Comparison of ENCODE assay signal across 33 cellular contexts in the genomic region with DNA sequence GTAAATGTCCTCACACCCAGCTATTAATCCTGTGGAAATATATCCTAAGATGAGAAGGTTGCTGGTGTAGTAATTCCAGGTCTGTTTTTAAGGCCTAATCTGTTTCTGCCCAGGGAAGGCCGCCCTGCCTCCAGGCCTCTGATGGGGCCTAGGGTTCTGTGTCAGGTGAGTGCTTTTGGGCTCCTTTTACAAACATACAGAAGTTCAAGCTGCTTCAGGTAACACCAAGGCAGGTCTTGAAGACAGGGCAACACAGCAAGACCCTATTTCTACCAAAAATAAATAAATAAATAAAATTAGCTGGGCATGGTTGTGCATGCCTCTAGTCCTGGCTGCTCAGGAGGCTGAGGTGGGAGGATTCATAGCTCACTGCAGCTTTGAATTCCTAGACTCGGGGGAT. TPM values are rescaled to one million over a fixed set of nuclear protein-coding genes. Genes with fewer than 3 reads are reported as not detected.
"Had no signal": no experiment of that assay in that cellular context is flagged by ENCODE, and none has a peak within 500 bp of the region (broad histone marks: within the 10 kb centered on the region; RNA-seq: fewer than 3 reads in every experiment).

No MANE protein-coding gene starts in this region.

- H3K9me3 ChIP-seq: colonic mucosa had no signal

- H3K27me3 ChIP-seq: ascending aorta, breast epithelium, cardiac muscle cell, colonic mucosa, esophagus muscularis mucosa, gastroesophageal sphincter, heart right ventricle had no signal

- H3K36me3 ChIP-seq: breast epithelium, cardiac muscle cell, colonic mucosa, esophagus muscularis mucosa, heart right ventricle, WERI-Rb-1 had no signal

- H3K27ac ChIP-seq: ascending aorta, breast epithelium, cardiac muscle cell, colonic mucosa, esophagus muscularis mucosa, gastroesophageal sphincter, heart right ventricle, WERI-Rb-1 had no signal

- H3K4me1 ChIP-seq: ascending aorta, colonic mucosa had no signal

- H3K4me3 ChIP-seq: ascending aorta, breast epithelium, cardiac muscle cell, colonic mucosa, esophagus muscularis mucosa, gastroesophageal sphincter, heart right ventricle had no signal

- DNase-seq: activated B cell treated with CpG ODN at 0.5 μM for 24 hours; activated CD4-positive, alpha-beta T cell treated with anti-CD3 and anti-CD28 coated beads for 48 hours; activated CD4-positive, alpha-beta T cell treated with anti-CD3 and anti-CD28 coated beads, Interleukin-2, amount 50 U/mL, for 1 hour; activated CD4-positive, alpha-beta T cell treated with anti-CD3 and anti-CD28 coated beads, Interleukin-2, amount 50 U/mL, for 48 hours; activated CD8-positive, alpha-beta memory T cell treated with anti-CD3 and anti-CD28 coated beads, Interleukin-2, amount 10 ng/mL, durations not matched to agents 7 days and 5 days; activated CD8-positive, alpha-beta memory T cell treated with anti-CD3 and anti-CD28 coated beads, Interleukin-2, amount 50 U/mL, for 4 hours; activated CD8-positive, alpha-beta T cell treated with anti-CD3 and anti-CD28 coated beads for 36 hours; activated effector memory CD4-positive, alpha-beta T cell treated with anti-CD3 and anti-CD28 coated beads, Interleukin-2, amount 50 U/mL, for 16 hours; activated naive CD4-positive, alpha-beta T cell treated with anti-CD3 and anti-CD28 coated beads, Interleukin-2, amount 10 ng/mL, durations not matched to agents 7 days and 5 days; activated naive CD8-positive, alpha-beta T cell treated with anti-CD3 and anti-CD28 coated beads, Interleukin-2, amount 10 ng/mL, durations not matched to agents 7 days and 5 days; activated T-cell treated with anti-CD3 and anti-CD28 coated beads, Interleukin-2, amount 50 U/mL, for 1 hour; activated T-cell treated with anti-CD3 and anti-CD28 coated beads, Interleukin-2, amount 50 U/mL, for 48 hours; central memory CD4-positive, alpha-beta T cell; cerebellar nuclear complex; colonic mucosa; effector CD8-positive, alpha-beta T cell; foreskin melanocyte; heart right ventricle; T-helper 1 cell; T-helper 17 cell; T1000; WERI-Rb-1 had no signal

RNA-seq across cellular contexts. Expression of a gene that starts 9.3 kb away (rescaled TPM):
- total RNA-seq: activated CD8-positive, alpha-beta memory T cell treated with anti-CD3 and anti-CD28 coated beads for 36 hours; activated naive CD4-positive, alpha-beta T cell treated with anti-CD3 and anti-CD28 coated beads, Interleukin-2, amount 50 U/mL, for 72 hours; activated naive CD8-positive, alpha-beta T cell treated with anti-CD3 and anti-CD28 coated beads, Interleukin-2, amount 10 ng/mL, durations not matched to agents 7 days and 5 days; activated T-helper 1 cell treated with anti-CD3 and anti-CD28 coated beads, Interleukin-12 subunit alpha, Interleukin-12 subunit beta, Interleukin-2, Interleukin-4 antibody, amounts not matched to agents 30 ng/mL and 10 ng/mL and 1 ng/mL, durations not matched to agents 14 hours and 24 hours and 36 hours; activated T-helper 2 cell treated with anti-CD3 and anti-CD28 coated beads, Interferon-gamma antibody, Interleukin-2, Interleukin-4, amounts not matched to agents 10 μg/mL and 5 μg/mL and 100 μg/mL, durations not matched to agents 14 hours and 24 hours and 36 hours; T-helper 17 cell had no signal

RNA-seq across cellular contexts. Expression of a gene that starts 30.5 kb away (rescaled TPM):
- total RNA-seq: activated B cell treated with CpG ODN at 0.5 μM for 24 hours; activated CD8-positive, alpha-beta memory T cell treated with anti-CD3 and anti-CD28 coated beads for 36 hours; activated CD8-positive, alpha-beta memory T cell treated with anti-CD3 and anti-CD28 coated beads, Interleukin-2, amount 10 ng/mL, durations not matched to agents 7 days and 5 days; activated T-helper 1 cell treated with anti-CD3 and anti-CD28 coated beads, Interleukin-12 subunit alpha, Interleukin-12 subunit beta, Interleukin-2, Interleukin-4 antibody, amounts not matched to agents 30 ng/mL and 10 ng/mL and 1 ng/mL, durations not matched to agents 14 hours and 24 hours and 36 hours; activated T-helper 2 cell treated with anti-CD3 and anti-CD28 coated beads, Interferon-gamma antibody, Interleukin-2, Interleukin-4, amounts not matched to agents 10 μg/mL and 5 μg/mL and 100 μg/mL, durations not matched to agents 14 hours and 24 hours and 36 hours; endothelial cell of umbilical vein; glomerular endothelial cell had no signal
